16 cellular contexts compared by ENCODE assay signal in genomic region chr12:15583804-15584203, GRCh38.
DNase-seq lines count a peak whose midpoint lies in the region; ATAC-seq lines count a peak whose summit lies in the region.
"Had no signal": no experiment of that assay in that cellular context is flagged by ENCODE, and none has a peak within 500 bp of the region (broad histone marks: within the 10 kb centered on the region; RNA-seq: fewer than 3 reads in every experiment).

No MANE protein-coding gene starts in this region.

- no peak overlapping the region for H3K27ac ChIP-seq in mesendoderm (ENCODE audit: low read depth, low read length)
- H3K27ac ChIP-seq: C4-2B, KMS-11, SJSA1 had no signal

- H3K4me1 Mint-ChIP-seq in activated T-helper 17 cell treated with anti-CD3 and anti-CD28 coated beads, Interleukin-2, amount 50 U/mL, for 72 hours = no peaks in the 10 kb centered on the region
- H3K4me1 Mint-ChIP-seq: CD8-positive, alpha-beta memory T cell had no signal

- H3K36me3 Mint-ChIP-seq in activated T-helper 17 cell treated with anti-CD3 and anti-CD28 coated beads, Interleukin-2, amount 50 U/mL, for 72 hours (ENCODE audit: low read depth) = no peaks in the 10 kb centered on the region

- no peak overlapping the region for H3K4ac ChIP-seq in mesendoderm (ENCODE audit: low read depth, low read length)

- no peak overlapping the region for H2BK120ac ChIP-seq in mesendoderm (ENCODE audit: low read depth, low read length)

- H3K18ac ChIP-seq in mesendoderm (ENCODE audit: low read length) = no peak overlapping the region

- DNase-seq in NCI-H748 (lab: John Stamatoyannopoulos, UW; ENCODE audit: unreplicated experiment) (peak; percentile 35), NCI-H748 treated with DMSO at 0.1 percent for 48 hours (lab: John Stamatoyannopoulos, UW) (no peak), mesendoderm (peak; percentile 26), cortex of kidney (lab: John Stamatoyannopoulos, UW) (no peak)
- DNase-seq in stimulated activated CD4-positive, alpha-beta T cell treated with anti-CD3 and anti-CD28 coated beads, Interleukin-4, amount 100 ng/mL, for 1 hour = no peak
- DNase-seq: 8988T, DMS153, GF-D8 had no signal

- H3K79me1 ChIP-seq in mesendoderm (ENCODE audit: low read length) = no peaks in the 10 kb centered on the region

- no CpG with 5 or more reads among the region's 7 CpGs for WGBS in mesendoderm (ENCODE audit: extremely low coverage, insufficient coverage, low lambda C conversion rate)

- no peaks in the 10 kb centered on the region for H3K27me3 Mint-ChIP-seq in activated T-helper 17 cell treated with anti-CD3 and anti-CD28 coated beads, Interleukin-2, amount 50 U/mL, for 72 hours

- H3K56ac ChIP-seq in mesendoderm (ENCODE audit: low read length) = no peak overlapping the region

- no peaks in the 10 kb centered on the region for H3K79me2 ChIP-seq in mesendoderm (ENCODE audit: control insufficient read depth, insufficient read depth, low read length)

- no peak overlapping the region for H3K4me3 Mint-ChIP-seq in activated T-helper 17 cell treated with anti-CD3 and anti-CD28 coated beads, Interleukin-2, amount 50 U/mL, for 72 hours
- H3K4me3 Mint-ChIP-seq: CD8-positive, alpha-beta memory T cell had no signal

- ATAC-seq in GM19351 (IDR thresholded peaks at IDR 0.05; ENCODE audit: unreplicated experiment) (peak; percentile 36), GM18520 (IDR thresholded peaks at IDR 0.05; ENCODE audit: unreplicated experiment) (no peak)
- ATAC-seq in activated T-helper 17 cell treated with anti-CD3 and anti-CD28 coated beads, Interleukin-2, amount 50 U/mL, for 72 hours (replicated peaks) = no peak
- ATAC-seq: Right ventricle myocardium inferior had no signal

- H2BK15ac ChIP-seq in mesendoderm (replicated peaks; ENCODE audit: low read depth) = no peak overlapping the region

- H3K4me1 ChIP-seq in mesendoderm (ENCODE audit: control insufficient read depth, low read depth, low read length) = no peaks in the 10 kb centered on the region
- H3K4me1 ChIP-seq: SJSA1 had no signal

- H3K4me3 ChIP-seq in mesendoderm (ENCODE audit: low read length) = no peak overlapping the region
- H3K4me3 ChIP-seq: SJSA1 had no signal

- no peak overlapping the region for H2BK5ac ChIP-seq in mesendoderm (ENCODE audit: low read length)

- H3K9ac ChIP-seq in mesendoderm (ENCODE audit: low read length) = no peak overlapping the region
- H3K9ac ChIP-seq: KMS-11 had no signal

- peak overlapping the region; percentile 62 for H3K27ac Mint-ChIP-seq in activated T-helper 17 cell treated with anti-CD3 and anti-CD28 coated beads, Interleukin-2, amount 50 U/mL, for 72 hours
- H3K27ac Mint-ChIP-seq: CD8-positive, alpha-beta memory T cell had no signal

- no peak overlapping the region for H3K4me2 ChIP-seq in mesendoderm (ENCODE audit: low read length)
- H3K4me2 ChIP-seq: KMS-11 had no signal

- H4K8ac ChIP-seq in mesendoderm (ENCODE audit: low read depth, low read length) = no peak overlapping the region

- H3K9me3 Mint-ChIP-seq in activated T-helper 17 cell treated with anti-CD3 and anti-CD28 coated beads, Interleukin-2, amount 50 U/mL, for 72 hours = no peaks in the 10 kb centered on the region
- H3K9me3 Mint-ChIP-seq: CD8-positive, alpha-beta memory T cell had no signal

- no peak overlapping the region for H4K5ac ChIP-seq in mesendoderm (ENCODE audit: low read length)

- no peak overlapping the region for H2AK5ac ChIP-seq in mesendoderm (ENCODE audit: low read length)

- H3K36me3 ChIP-seq in mesendoderm (ENCODE audit: control insufficient read depth, insufficient read depth, low read length) = no peaks in the 10 kb centered on the region
- H3K36me3 ChIP-seq: SJSA1 had no signal

- no peak overlapping the region for H3K23ac ChIP-seq in mesendoderm (ENCODE audit: low read length)

- H3K27me3 ChIP-seq in mesendoderm (ENCODE audit: insufficient read depth, low read length, poor library complexity) = no peaks in the 10 kb centered on the region
- H3K27me3 ChIP-seq: SJSA1 had no signal

Comparison
In these comparisons a context has a peak if more than half of its experiments do, and no peak if none do; other contexts are left out.
1. DNase-seq: peak in NCI-H748 (single experiment) and mesendoderm (single experiment); none in NCI-H748 treated with DMSO at 0.1 percent for 48 hours (single experiment), cortex of kidney (single experiment) and stimulated activated CD4-positive, alpha-beta T cell treated with anti-CD3 and anti-CD28 coated beads, Interleukin-4, amount 100 ng/mL, for 1 hour (single experiment).